In the genomic region with DNA sequence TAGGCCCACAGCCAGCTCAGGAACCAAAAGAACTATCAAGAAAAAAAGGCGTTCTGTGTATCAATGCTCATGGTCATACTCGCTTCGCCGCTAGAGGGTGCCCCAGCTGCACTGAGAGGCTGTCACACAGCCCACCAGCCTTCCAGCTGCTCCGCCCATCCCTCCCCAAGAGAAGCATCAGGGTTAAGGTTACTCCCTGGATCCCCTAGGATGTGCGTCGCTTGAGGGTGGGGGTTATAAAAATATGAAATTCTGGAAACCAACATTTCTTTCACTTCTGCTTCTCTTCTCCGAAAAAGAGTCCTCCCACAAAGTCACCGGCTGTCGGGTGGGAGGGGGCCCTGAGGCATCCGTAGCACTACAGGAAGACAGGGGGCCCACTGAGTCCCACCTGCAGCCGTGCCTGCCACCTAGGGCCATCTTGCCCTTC, we compare ENCODE assay signal across 8 cellular contexts. TPM values are rescaled to one million over a fixed set of nuclear protein-coding genes. Genes with fewer than 3 reads are reported as not detected.
A peak's percentile ranks its signal among the peaks of the same experiment; 100 is the strongest.
DNase-seq lines count a peak whose midpoint lies in the region; ATAC-seq and TF ChIP-seq lines count a peak whose summit lies in the region.

No MANE protein-coding gene starts in this region.

- H3K27me3 Mint-ChIP-seq in CD4-positive, alpha-beta T cell, result no peaks in the 10 kb centered on the region

- no peaks in the 10 kb centered on the region for H3K9me3 ChIP-seq in CD4-positive, alpha-beta T cell (ENCODE audit: control insufficient read depth, low read length)
- no peaks in the 10 kb centered on the region for H3K9me3 ChIP-seq in colonic mucosa

- H3K36me3 ChIP-seq in colonic mucosa, result no peaks in the 10 kb centered on the region

- ATAC-seq in CD4-positive, alpha-beta T cell (ENCODE audit: poor library complexity), result peak; percentile 51
- ATAC-seq in left colon (peak; percentile 59), HG02623 (IDR thresholded peaks at IDR 0.05; ENCODE audit: unreplicated experiment) (no peak)

- peak; percentile 98 for TF ChIP-seq CTCF in CD4-positive, alpha-beta T cell (IDR thresholded peaks at IDR 0.05)
- TF ChIP-seq CTCF in HFF-Myc (IDR thresholded peaks at IDR 0.05; ENCODE audit: low read depth, low read length, missing control alignments), result peak; percentile 97
- peak; percentile 87 for TF ChIP-seq CTCF in colonic mucosa (IDR thresholded peaks at IDR 0.05)

- CTCF ChIA-PET in CD4-positive, alpha-beta T cell (lab: Charles Lee), result interaction anchor here (0.5 to 3.5 kb wide), 34 partner anchors 8 to 1042 kb away, joined by 3 to 73 read pairs (median 4); partner anchors contain the start of genes CBX7, RPL3 and TAB1

- POLR2A ChIA-PET in CD4-positive, alpha-beta T cell (lab: Charles Lee), result interaction anchor here (0.6 to 4.2 kb wide), 14 partner anchors 17 to 449 kb away, joined by 3 to 38 read pairs (median 4); partner anchors contain the start of genes CBX7, GTPBP1, NPTXR and RPL3

- no peaks in the 10 kb centered on the region for H3K27me3 ChIP-seq in CD4-positive, alpha-beta T cell (ENCODE audit: control insufficient read depth, insufficient read depth, low read length)
- peaks cover 16% of the 10 kb centered on the region for H3K27me3 ChIP-seq in colonic mucosa

- peaks cover 29% of the 10 kb centered on the region for H3K36me3 Mint-ChIP-seq in CD4-positive, alpha-beta T cell (ENCODE audit: low read depth)

- H3K4me3 ChIP-seq in HFF-Myc (replicated peaks; ENCODE audit: low read depth, low read length), result peak overlapping the region; percentile 78
- H3K4me3 ChIP-seq in colonic mucosa, result peak overlapping the region; percentile 57

- peaks cover 57% of the 10 kb centered on the region for H3K4me1 Mint-ChIP-seq in CD4-positive, alpha-beta T cell (ENCODE audit: low read depth)

- intact Hi-C loops in CD4-positive, alpha-beta T cell (cut with DNase I, micrococcal nuclease), result loop anchor here (1.0 to 5.0 kb wide), 8 partner anchors 112 to 657 kb away; partner anchors contain the start of genes APOBEC3B (in 1 of the 2), CBX7 (in 1 of the 2), CSNK1E (in 1 of the 2) and RPL3 (in 1 of the 2)
- intact Hi-C loops in colonic mucosa (cut with DNase I), result loop anchor here (5.0 kb wide), 1 partner anchor 52 kb away; no protein-coding TSS in a partner anchor
- intact Hi-C loops in left colon (cut with DNase I, micrococcal nuclease), result no loop called here

- H3K9me3 Mint-ChIP-seq in CD4-positive, alpha-beta T cell, result no peaks in the 10 kb centered on the region

- H3K4me1 ChIP-seq in colonic mucosa, result no peaks in the 10 kb centered on the region

- DNase-seq in CD4-positive, alpha-beta T cell, result peak; percentile 74 to 88 (median 82)
- DNase-seq in HFF-Myc (ENCODE audit: extremely low read depth, low read depth) (peak; percentile 74), NCI-H526 (lab: John Stamatoyannopoulos, UW) (peak; percentile 44 to 85), colonic mucosa (peak; percentile 90), left colon (peak; percentile 82 to 95)
- DNase-seq in activated CD4-positive, alpha-beta T cell treated with anti-CD3 and anti-CD28 coated beads for 48 hours, result peak; percentile 94
- peak; percentile 68 to 80 for DNase-seq in stimulated activated CD4-positive, alpha-beta T cell treated with anti-CD3 and anti-CD28 coated beads, Interleukin-1b, Interleukin-23, amount 100 ng/mL, for 1 hour (ENCODE audit: low read depth in 2 of 2)

- H3K27ac ChIP-seq in CD4-positive, alpha-beta T cell (ENCODE audit: low read depth, low read length), result peak overlapping the region; percentile 66
- peak overlapping the region; percentile 58 for H3K27ac ChIP-seq in colonic mucosa

- peak overlapping the region; percentile 89 for H3K27ac Mint-ChIP-seq in CD4-positive, alpha-beta T cell

- peak overlapping the region; percentile 95 for H3K4me3 Mint-ChIP-seq in CD4-positive, alpha-beta T cell

- peak overlapping the region; percentile 47 to 56 for H3K9ac ChIP-seq in colonic mucosa (ENCODE audit: low read depth in 2 of 2, low read length in 2 of 2)

RNA-seq across cellular contexts. Expression of gene CBX6, which starts 1.7 kb away (rescaled TPM):
- total RNA-seq in CD4-positive, alpha-beta T cell, result 10 to 100 TPM; 41.6 to 42.8 TPM
- 10 to 100 TPM in 1 of 2 donors, 1 to 10 TPM in 1; 9.2 to 14.5 TPM for total RNA-seq in colonic mucosa
- total RNA-seq in left colon, result 10 to 100 TPM in 1 of 2 donors, 1 to 10 TPM in 1; 6.8 to 28.4 TPM

RNA-seq across cellular contexts. Expression of gene NPTXR, which starts 26.5 kb away (rescaled TPM):
- 1 to 10 TPM; 4.2 to 4.6 TPM for total RNA-seq in CD4-positive, alpha-beta T cell
- total RNA-seq in colonic mucosa (1 to 10 TPM in 1 of 2 donors, under 1 TPM in 1; 0.82 to 2.0 TPM), left colon (1 to 10 TPM in 1 of 2 donors, under 1 TPM in 1; 0.46 to 2.5 TPM)

Comparison
In these comparisons a context has a peak if more than half of its experiments do, and no peak if none do; other contexts are left out.
1. intact Hi-C loops: an anchor here in CD4-positive, alpha-beta T cell (1.0 to 5.0 kb wide) and colonic mucosa (5.0 kb wide); none called in left colon.